ENCODE assay signal across 8 cellular contexts in genomic region chr6:55980627-55981211, GRCh38.
A peak's percentile ranks its signal among the peaks of the same experiment; 100 is the strongest.
DNase-seq lines count a peak whose midpoint lies in the region; ATAC-seq lines count a peak whose summit lies in the region.

No MANE protein-coding gene starts in this region.

- ATAC-seq in HG03378 (IDR thresholded peaks at IDR 0.05; ENCODE audit: unreplicated experiment) (peak; percentile 60), HG03045 (IDR thresholded peaks at IDR 0.05; ENCODE audit: unreplicated experiment) (no peak), HG02840 (IDR thresholded peaks at IDR 0.05; ENCODE audit: low FRiP score, unreplicated experiment) (no peak)

- DNase-seq in EL (peak; percentile 43), NOMO-1 treated with DMSO at 0.1 percent for 48 hours (lab: John Stamatoyannopoulos, UW; ENCODE audit: unreplicated experiment) (peak; percentile 14), dedifferentiated amniotic fluid mesenchymal stem cell (ENCODE audit: extremely low spot score) (peak; percentile 75), mucosa of gallbladder (ENCODE audit: low spot score) (peak; percentile 16)
- no peak for DNase-seq in stimulated activated CD4-positive, alpha-beta T cell treated with anti-CD3 and anti-CD28 coated beads, Interleukin-12 subunit alpha, Interleukin-12 subunit beta, amount 100 ng/mL, for 4 hours
